22 cellular contexts compared by ENCODE assay signal in genomic region chr2:120303177-120303576, GRCh38. TPM values are rescaled to one million over a fixed set of nuclear protein-coding genes. Genes with fewer than 3 reads are reported as not detected.
DNase-seq lines count a peak whose midpoint lies in the region; ATAC-seq and TF ChIP-seq lines count a peak whose summit lies in the region.
"Had no signal": no experiment of that assay in that cellular context is flagged by ENCODE, and none has a peak within 500 bp of the region (broad histone marks: within the 10 kb centered on the region; RNA-seq: fewer than 3 reads in every experiment).

No MANE protein-coding gene starts in this region.

- POLR2A ChIA-PET in activated CD4-positive, alpha-beta T cell treated with anti-CD3 and anti-CD28 coated beads, Interleukin-2, amount 10 ng/mL, durations not matched to agents 7 days and 5 days (lab: Charles Lee), result no interaction called here

- H2BK12ac ChIP-seq in H9 (ENCODE audit: insufficient read length, low read depth, low read length), result no peak overlapping the region

- H3K27me3 ChIP-seq in parathyroid adenoma (ENCODE audit: control insufficient read depth, insufficient read depth, low read length) (no peaks in the 10 kb centered on the region), H9 (ENCODE audit: insufficient read depth, low read length) (no peaks in the 10 kb centered on the region)
- H3K27me3 ChIP-seq: ascending aorta, stomach, thyroid gland had no signal

- H3K4me3 ChIP-seq in parathyroid adenoma (ENCODE audit: low read depth, low read length), result no peak overlapping the region
- H3K4me3 ChIP-seq: A549, ascending aorta, stomach, thyroid gland had no signal

- no peak for ATAC-seq in activated T-helper 17 cell treated with anti-CD3 and anti-CD28 coated beads, Interleukin-2, amount 50 U/mL, for 72 hours (replicated peaks)
- ATAC-seq: A549; activated CD4-positive, CD25-positive, alpha-beta regulatory T cell treated with anti-CD3 and anti-CD28 coated beads, Interleukin-2, amount 50 U/mL, for 24 hours; activated T-cell treated with anti-CD3 and anti-CD28 coated beads, Interleukin-2, amount 50 U/mL, for 4 hours; HepG2 had no signal

- no peak overlapping the region for H2BK5ac ChIP-seq in H9 (ENCODE audit: insufficient read length, low read length)

- no peak overlapping the region for H2BK15ac ChIP-seq in H9 (ENCODE audit: low read depth, low read length)

- no peak overlapping the region for H3K56ac ChIP-seq in H9 (ENCODE audit: insufficient read length, low read depth, low read length)

- H3K9ac ChIP-seq in parathyroid adenoma, result no peak overlapping the region
- no peak overlapping the region for H3K9ac ChIP-seq in H9 (ENCODE audit: extremely low read depth, insufficient read length, low read length)

- no peaks in the 10 kb centered on the region for H3K36me3 ChIP-seq in parathyroid adenoma (ENCODE audit: control insufficient read depth, insufficient read depth, low read length)
- H3K36me3 ChIP-seq: thyroid gland had no signal

- H3K4me2 ChIP-seq in parathyroid adenoma (ENCODE audit: low read length) (no peak overlapping the region), H9 (ENCODE audit: insufficient read depth, insufficient read length, low read length) (no peak overlapping the region)
- H3K4me2 ChIP-seq: A549 had no signal

- TF ChIP-seq CTCF in parathyroid adenoma (IDR thresholded peaks at IDR 0.05) (no peak), nephron progenitor cell (IDR thresholded peaks at IDR 0.05) (no peak), H9 (conservative IDR thresholded peaks at IDR 0.05) (no peak)

- no peaks in the 10 kb centered on the region for H3K79me1 ChIP-seq in H9 (ENCODE audit: insufficient read depth, low read depth, low read length, poor library complexity, severe bottlenecking)

- H4K5ac ChIP-seq in H9 (ENCODE audit: insufficient read length, low read depth, low read length), result no peak overlapping the region

- H3K27me3 Mint-ChIP-seq in activated CD4-positive, alpha-beta T cell treated with anti-CD3 and anti-CD28 coated beads, Interleukin-2, amount 10 ng/mL, durations not matched to agents 7 days and 5 days, result no peaks in the 10 kb centered on the region
- no peaks in the 10 kb centered on the region for H3K27me3 Mint-ChIP-seq in activated T-helper 1 cell treated with anti-CD3 and anti-CD28 coated beads, Interleukin-12 subunit alpha, Interleukin-12 subunit beta, Interleukin-2, Interleukin-4 antibody, amounts not matched to agents 30 ng/mL and 10 ng/mL and 1 ng/mL, durations not matched to agents 14 hours and 24 hours and 36 hours (ENCODE audit: insufficient read depth)
- peaks cover 22% of the 10 kb centered on the region for H3K27me3 Mint-ChIP-seq in nephron progenitor cell (ENCODE audit: low read depth, poor library complexity)
- peaks cover 22% of the 10 kb centered on the region for H3K27me3 Mint-ChIP-seq in H9 (ENCODE audit: low read depth)
- H3K27me3 Mint-ChIP-seq in activated T-helper 17 cell treated with anti-CD3 and anti-CD28 coated beads, Interleukin-2, amount 50 U/mL, for 72 hours, result no peaks in the 10 kb centered on the region

- no peak overlapping the region for H3T11ph ChIP-seq in H9 (ENCODE audit: low read length)

- no peak overlapping the region for H3K4me3 Mint-ChIP-seq in activated CD4-positive, alpha-beta T cell treated with anti-CD3 and anti-CD28 coated beads, Interleukin-2, amount 10 ng/mL, durations not matched to agents 7 days and 5 days
- peak overlapping the region; percentile 8 for H3K4me3 Mint-ChIP-seq in activated T-helper 1 cell treated with anti-CD3 and anti-CD28 coated beads, Interleukin-12 subunit alpha, Interleukin-12 subunit beta, Interleukin-2, Interleukin-4 antibody, amounts not matched to agents 30 ng/mL and 10 ng/mL and 1 ng/mL, durations not matched to agents 14 hours and 24 hours and 36 hours
- H3K4me3 Mint-ChIP-seq in nephron progenitor cell (no peak overlapping the region), H9 (no peak overlapping the region)
- no peak overlapping the region for H3K4me3 Mint-ChIP-seq in activated T-helper 17 cell treated with anti-CD3 and anti-CD28 coated beads, Interleukin-2, amount 50 U/mL, for 72 hours
- H3K4me3 Mint-ChIP-seq: activated T-cell treated with anti-CD3 and anti-CD28 coated beads, Interleukin-2, amount 50 U/mL, for 4 hours had no signal

- no peak overlapping the region for H4K8ac ChIP-seq in H9 (replicated peaks; ENCODE audit: insufficient read length, low read depth, low read length)

- H3K27ac ChIP-seq in parathyroid adenoma (peak overlapping the region; percentile 25), H9 (ENCODE audit: insufficient read length, low read depth, low read length) (no peak overlapping the region)
- H3K27ac ChIP-seq: A549, ascending aorta, stomach, thyroid gland had no signal

- no peaks in the 10 kb centered on the region for H4K20me1 ChIP-seq in H9 (ENCODE audit: control insufficient read depth, insufficient read depth, insufficient read length)

- H2BK120ac ChIP-seq in H9 (ENCODE audit: low read depth, low read length, poor library complexity, severe bottlenecking), result no peak overlapping the region

- intact Hi-C loops in activated T-helper 1 cell treated with anti-CD3 and anti-CD28 coated beads, Interleukin-12 subunit alpha, Interleukin-12 subunit beta, Interleukin-2, Interleukin-4 antibody, amounts not matched to agents 30 ng/mL and 10 ng/mL and 1 ng/mL, durations not matched to agents 14 hours and 24 hours and 36 hours (cut with micrococcal nuclease), result no loop called here

- H3K14ac ChIP-seq in H9 (ENCODE audit: insufficient read depth, low read length), result no peak overlapping the region

- peaks cover 17% of the 10 kb centered on the region for H3K4me1 Mint-ChIP-seq in activated CD4-positive, alpha-beta T cell treated with anti-CD3 and anti-CD28 coated beads, Interleukin-2, amount 10 ng/mL, durations not matched to agents 7 days and 5 days
- peaks cover 30% of the 10 kb centered on the region for H3K4me1 Mint-ChIP-seq in activated T-helper 1 cell treated with anti-CD3 and anti-CD28 coated beads, Interleukin-12 subunit alpha, Interleukin-12 subunit beta, Interleukin-2, Interleukin-4 antibody, amounts not matched to agents 30 ng/mL and 10 ng/mL and 1 ng/mL, durations not matched to agents 14 hours and 24 hours and 36 hours (ENCODE audit: low read depth)
- no peaks in the 10 kb centered on the region for H3K4me1 Mint-ChIP-seq in nephron progenitor cell
- peaks cover 15 to 17% of the 10 kb centered on the region in 2 experiments for H3K4me1 Mint-ChIP-seq in H9
- H3K4me1 Mint-ChIP-seq in activated T-helper 17 cell treated with anti-CD3 and anti-CD28 coated beads, Interleukin-2, amount 50 U/mL, for 72 hours, result no peaks in the 10 kb centered on the region

- CTCF ChIA-PET in activated CD4-positive, alpha-beta T cell treated with anti-CD3 and anti-CD28 coated beads, Interleukin-2, amount 10 ng/mL, durations not matched to agents 7 days and 5 days (lab: Charles Lee), result interaction anchor here (1.0 to 8.0 kb wide), 3 partner anchors 10 to 73 kb away, joined by 3 to 42 read pairs (median 4); no protein-coding TSS in a partner anchor

- peaks cover 29% of the 10 kb centered on the region for H3K4me1 ChIP-seq in parathyroid adenoma
- no peaks in the 10 kb centered on the region for H3K4me1 ChIP-seq in H9 (ENCODE audit: insufficient read depth, low read length)
- H3K4me1 ChIP-seq: A549, ascending aorta, thyroid gland had no signal

- H3K9me3 Mint-ChIP-seq in activated CD4-positive, alpha-beta T cell treated with anti-CD3 and anti-CD28 coated beads, Interleukin-2, amount 10 ng/mL, durations not matched to agents 7 days and 5 days, result no peaks in the 10 kb centered on the region
- H3K9me3 Mint-ChIP-seq in activated T-helper 1 cell treated with anti-CD3 and anti-CD28 coated beads, Interleukin-12 subunit alpha, Interleukin-12 subunit beta, Interleukin-2, Interleukin-4 antibody, amounts not matched to agents 30 ng/mL and 10 ng/mL and 1 ng/mL, durations not matched to agents 14 hours and 24 hours and 36 hours, result no peaks in the 10 kb centered on the region
- H3K9me3 Mint-ChIP-seq in nephron progenitor cell (no peaks in the 10 kb centered on the region), H9 (no peaks in the 10 kb centered on the region)
- H3K9me3 Mint-ChIP-seq in activated T-helper 17 cell treated with anti-CD3 and anti-CD28 coated beads, Interleukin-2, amount 50 U/mL, for 72 hours, result no peaks in the 10 kb centered on the region
- H3K9me3 Mint-ChIP-seq: activated T-cell treated with anti-CD3 and anti-CD28 coated beads, Interleukin-2, amount 50 U/mL, for 4 hours had no signal

- H2AFZ ChIP-seq in parathyroid adenoma, result no peak overlapping the region
- H2AFZ ChIP-seq in H9 (ENCODE audit: low read length), result no peak overlapping the region

- no peaks in the 10 kb centered on the region for H3K23me2 ChIP-seq in H9 (ENCODE audit: insufficient read length, low read depth, low read length, poor library complexity, severe bottlenecking)

- no peak overlapping the region for H3K18ac ChIP-seq in H9 (ENCODE audit: insufficient read length, low read depth, low read length)

- no peak overlapping the region for H3K4ac ChIP-seq in H9 (ENCODE audit: low read depth, low read length)

- no CpG with 5 or more reads among the region's 6 CpGs for WGBS in H9 (ENCODE audit: extremely low coverage, insufficient read length, low lambda C conversion rate)

- no peak overlapping the region for H3K23ac ChIP-seq in H9 (ENCODE audit: insufficient read length, low read depth, low read length)

- H2BK20ac ChIP-seq in H9 (ENCODE audit: low read depth, low read length, poor library complexity, severe bottlenecking), result no peak overlapping the region

- H3K27ac Mint-ChIP-seq in activated CD4-positive, alpha-beta T cell treated with anti-CD3 and anti-CD28 coated beads, Interleukin-2, amount 10 ng/mL, durations not matched to agents 7 days and 5 days, result peak overlapping the region; percentile 74
- H3K27ac Mint-ChIP-seq in activated T-helper 1 cell treated with anti-CD3 and anti-CD28 coated beads, Interleukin-12 subunit alpha, Interleukin-12 subunit beta, Interleukin-2, Interleukin-4 antibody, amounts not matched to agents 30 ng/mL and 10 ng/mL and 1 ng/mL, durations not matched to agents 14 hours and 24 hours and 36 hours, result peak overlapping the region; percentile 25
- H3K27ac Mint-ChIP-seq in nephron progenitor cell (no peak overlapping the region), H9 (no peak overlapping the region)
- H3K27ac Mint-ChIP-seq in activated T-helper 17 cell treated with anti-CD3 and anti-CD28 coated beads, Interleukin-2, amount 50 U/mL, for 72 hours, result no peak overlapping the region

- H3K36me3 Mint-ChIP-seq in activated CD4-positive, alpha-beta T cell treated with anti-CD3 and anti-CD28 coated beads, Interleukin-2, amount 10 ng/mL, durations not matched to agents 7 days and 5 days (ENCODE audit: low read depth), result peaks cover 21% of the 10 kb centered on the region
- H3K36me3 Mint-ChIP-seq in activated T-helper 1 cell treated with anti-CD3 and anti-CD28 coated beads, Interleukin-12 subunit alpha, Interleukin-12 subunit beta, Interleukin-2, Interleukin-4 antibody, amounts not matched to agents 30 ng/mL and 10 ng/mL and 1 ng/mL, durations not matched to agents 14 hours and 24 hours and 36 hours (ENCODE audit: low read depth), result peaks cover 32% of the 10 kb centered on the region
- H3K36me3 Mint-ChIP-seq in nephron progenitor cell (ENCODE audit: low read depth) (peaks cover 28% of the 10 kb centered on the region), H9 (ENCODE audit: insufficient read depth in 1 of 3, low read depth in 3 of 3) (peaks cover 0 to 4% (median 0%) of the 10 kb centered on the region in 3 experiments; a peak in 1 of 7 replicates)
- peaks cover 51% of the 10 kb centered on the region for H3K36me3 Mint-ChIP-seq in activated T-helper 17 cell treated with anti-CD3 and anti-CD28 coated beads, Interleukin-2, amount 50 U/mL, for 72 hours (ENCODE audit: low read depth)

- H3K9me3 ChIP-seq in parathyroid adenoma (ENCODE audit: control insufficient read depth, low read length) (no peaks in the 10 kb centered on the region), H9 (ENCODE audit: control insufficient read depth, low read depth, low read length) (no peaks in the 10 kb centered on the region)
- H3K9me3 ChIP-seq: A549, ascending aorta, stomach, thyroid gland had no signal

- no peak overlapping the region for H2AK5ac ChIP-seq in H9 (ENCODE audit: insufficient read length, low read length)

- no peak for DNase-seq in activated CD4-positive, alpha-beta T cell treated with anti-CD3 and anti-CD28 coated beads, Interleukin-2, amount 10 ng/mL, durations not matched to agents 7 days and 5 days
- no peak for DNase-seq in activated CD4-positive, alpha-beta T cell treated with anti-CD3 and anti-CD28 coated beads for 4 hours
- DNase-seq in NCI-H1694 (lab: John Stamatoyannopoulos, UW) (peak; percentile 63), nephron progenitor cell (no peak), H9 (no peak)
- DNase-seq in activated T-helper 1 cell treated with anti-CD3 and anti-CD28 coated beads, Interleukin-12 subunit alpha, Interleukin-12 subunit beta, Interleukin-2, Interleukin-4 antibody, amounts not matched to agents 30 ng/mL and 10 ng/mL and 1 ng/mL, durations not matched to agents 14 hours and 24 hours and 36 hours (ENCODE audit: low spot score), result no peak
- DNase-seq: activated naive CD4-positive, alpha-beta T cell; activated T-cell treated with anti-CD3 and anti-CD28 coated beads, Interleukin-2, amount 50 U/mL, for 4 hours; AML-193; caudate nucleus; DMS53; Karpas-422; NCI-H1417 treated with DMSO at 0.1 percent for 48 hours; NCI-H526 treated with DMSO at 0.1 percent for 48 hours; stomach; thyroid gland had no signal

- H3K79me2 ChIP-seq in parathyroid adenoma (peaks cover 8% of the 10 kb centered on the region), H9 (ENCODE audit: insufficient read depth, low read length) (no peaks in the 10 kb centered on the region)

- no peak overlapping the region for H4K91ac ChIP-seq in H9 (ENCODE audit: insufficient read length, low read depth, low read length)

RNA-seq across cellular contexts. Expression of gene INHBB, which starts 42.8 kb away (rescaled TPM):
- total RNA-seq in activated CD4-positive, alpha-beta T cell treated with anti-CD3 and anti-CD28 coated beads, Interleukin-2, amount 10 ng/mL, durations not matched to agents 7 days and 5 days, result not detected
- total RNA-seq in activated T-helper 1 cell treated with anti-CD3 and anti-CD28 coated beads, Interleukin-12 subunit alpha, Interleukin-12 subunit beta, Interleukin-2, Interleukin-4 antibody, amounts not matched to agents 30 ng/mL and 10 ng/mL and 1 ng/mL, durations not matched to agents 14 hours and 24 hours and 36 hours, result not detected in 2 replicates
- 0.13 TPM in 2 replicates for total RNA-seq in H9 (2021)
- total RNA-seq in activated T-helper 17 cell treated with anti-CD3 and anti-CD28 coated beads, Interleukin-2, amount 50 U/mL, for 72 hours, result not detected

RNA-seq across cellular contexts. Expression of gene RALB, which starts 50.5 kb away (rescaled TPM):
- 10 to 100 TPM; 44.3 to 46.8 TPM for total RNA-seq in activated CD4-positive, alpha-beta T cell treated with anti-CD3 and anti-CD28 coated beads, Interleukin-2, amount 10 ng/mL, durations not matched to agents 7 days and 5 days
- total RNA-seq in activated T-helper 1 cell treated with anti-CD3 and anti-CD28 coated beads, Interleukin-12 subunit alpha, Interleukin-12 subunit beta, Interleukin-2, Interleukin-4 antibody, amounts not matched to agents 30 ng/mL and 10 ng/mL and 1 ng/mL, durations not matched to agents 14 hours and 24 hours and 36 hours, result 79.7 and 84.2 TPM in 2 replicates
- total RNA-seq in H9 (2021), result 24.6 and 27.1 TPM in 2 replicates
- total RNA-seq in activated T-helper 17 cell treated with anti-CD3 and anti-CD28 coated beads, Interleukin-2, amount 50 U/mL, for 72 hours, result 10 to 100 TPM; 77.4 to 91.9 TPM

Comparison
In these comparisons a context has a peak if more than half of its experiments do, and no peak if none do; other contexts are left out.
1. H3K27ac Mint-ChIP-seq: peak in activated CD4-positive, alpha-beta T cell treated with anti-CD3 and anti-CD28 coated beads, Interleukin-2, amount 10 ng/mL, durations not matched to agents 7 days and 5 days (single experiment) and activated T-helper 1 cell treated with anti-CD3 and anti-CD28 coated beads, Interleukin-12 subunit alpha, Interleukin-12 subunit beta, Interleukin-2, Interleukin-4 antibody, amounts not matched to agents 30 ng/mL and 10 ng/mL and 1 ng/mL, durations not matched to agents 14 hours and 24 hours and 36 hours (single experiment); none in nephron progenitor cell (single experiment), H9 (0 of 3) and activated T-helper 17 cell treated with anti-CD3 and anti-CD28 coated beads, Interleukin-2, amount 50 U/mL, for 72 hours (single experiment).